In the genomic region with DNA sequence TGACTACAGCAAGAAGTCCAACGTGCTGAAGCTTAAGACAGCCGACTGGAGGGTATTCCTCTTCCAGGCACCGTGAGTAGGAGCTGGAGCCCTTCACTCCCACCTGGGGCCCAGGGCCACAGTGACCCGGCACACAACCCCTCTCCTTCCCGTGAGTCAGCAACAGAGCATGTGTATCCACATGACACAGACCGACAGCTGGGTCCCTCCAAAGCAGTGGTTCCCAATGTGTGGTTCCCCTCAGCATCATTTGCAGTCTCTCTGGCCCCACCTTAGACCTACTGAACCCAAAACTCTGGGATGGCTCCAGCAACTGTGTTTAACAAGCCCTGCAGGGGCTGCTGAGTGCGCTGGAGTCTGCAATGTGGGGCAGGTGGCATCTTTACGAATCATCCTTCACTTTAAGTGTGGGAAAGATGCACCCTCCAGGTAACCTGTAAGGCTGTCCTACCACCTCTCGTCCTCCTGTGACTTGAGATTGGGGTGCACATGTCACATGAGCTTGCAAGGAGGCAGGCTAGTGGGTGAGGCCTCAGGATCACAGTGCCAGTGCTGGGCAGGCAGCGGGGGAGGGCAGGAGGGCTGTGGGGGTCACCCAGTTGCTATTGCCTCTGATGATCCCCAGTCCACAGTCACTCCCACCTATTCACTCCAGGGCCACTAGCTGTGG, we compare ENCODE assay signal across 22 cellular contexts. TPM values are rescaled to one million over a fixed set of nuclear protein-coding genes. Genes with fewer than 3 reads are reported as not detected.
A peak's percentile ranks its signal among the peaks of the same experiment; 100 is the strongest.
DNase-seq lines count a peak whose midpoint lies in the region; ATAC-seq, FAIRE-seq and TF ChIP-seq lines count a peak whose summit lies in the region.
"Had no signal": no experiment of that assay in that cellular context is flagged by ENCODE, and none has a peak within 500 bp of the region (broad histone marks: within the 10 kb centered on the region; RNA-seq: fewer than 3 reads in every experiment).

No MANE protein-coding gene starts in this region.

- H3K9ac ChIP-seq in HCT116 (ENCODE audit: low read length), result no peak overlapping the region
- no peak overlapping the region for H3K9ac ChIP-seq in kidney (ENCODE audit: low read length in 2 of 2)

- no peaks in the 10 kb centered on the region for H3K9me2 ChIP-seq in HCT116 (ENCODE audit: insufficient read depth)

- H3K4me3 ChIP-seq in HCT116 (replicated peaks in 1 of 2; ENCODE audit: low read depth in 1 of 2, low read length in 2 of 2) (no peak overlapping the region), kidney (ENCODE audit: low read length in 2 of 2) (no peak overlapping the region), sigmoid colon (no peak overlapping the region), prostate gland (no peak overlapping the region)
- H3K4me3 ChIP-seq: MG63 had no signal

- intact Hi-C loops in HCT116 (cut with micrococcal nuclease), result no loop called here
- intact Hi-C loops in kidney (cut with DNase I), result no loop called here
- intact Hi-C loops in sigmoid colon (cut with DNase I), result no loop called here
- intact Hi-C loops in prostate gland (cut with DNase I), result no loop called here

- no peak for FAIRE-seq in kidney (lab: Jason Lieb, UNC)
- FAIRE-seq: GM12892, GM18507, H1, RCC 7860 had no signal

- H4K20me1 ChIP-seq in HCT116 (ENCODE audit: insufficient read depth), result no peaks in the 10 kb centered on the region

- no peaks in the 10 kb centered on the region for H3K79me2 ChIP-seq in HCT116 (ENCODE audit: insufficient read depth, low read length)

- WGBS in sigmoid colon, 2 donors, result 86 to 87% methylated on average over 10 of the region's 10 CpGs
- WGBS in prostate gland, result 71% methylated on average over 10 of the region's 10 CpGs

- TF ChIP-seq POLR2A in HCT116 (IDR thresholded peaks at IDR 0.05; ENCODE audit: borderline replicate concordance, extremely low read depth, insufficient read depth, insufficient read length) (no peak), sigmoid colon (IDR thresholded peaks at IDR 0.05) (no peak), prostate gland (IDR thresholded peaks at IDR 0.05) (no peak)

- TF ChIP-seq CTCF in HCT116 (IDR thresholded peaks at IDR 0.05 in 2 of 3, conservative IDR thresholded peaks at IDR 0.05 in 1 of 3; ENCODE audit: borderline replicate concordance in 1 of 3, insufficient read depth in 1 of 3, low read depth in 2 of 3, low read length in 2 of 3), result no peak
- TF ChIP-seq CTCF in kidney (IDR thresholded peaks at IDR 0.05; ENCODE audit: borderline replicate concordance, extremely low read depth, insufficient read depth), result no peak
- no peak for TF ChIP-seq CTCF in sigmoid colon (IDR thresholded peaks at IDR 0.05)
- no peak for TF ChIP-seq CTCF in prostate gland (IDR thresholded peaks at IDR 0.05)

- H3K4me1 ChIP-seq in HCT116 (ENCODE audit: control insufficient read depth in 1 of 2, insufficient read depth in 2 of 2, low read length in 2 of 2) (peaks cover 0 to 8% of the 10 kb centered on the region in 2 experiments; a peak in 1 of 4 replicates), kidney (ENCODE audit: control insufficient read depth in 1 of 2, insufficient read depth in 1 of 2, low read depth in 1 of 2, low read length in 2 of 2) (no peaks in the 10 kb centered on the region), sigmoid colon (no peaks in the 10 kb centered on the region), prostate gland (replicated peaks) (no peaks in the 10 kb centered on the region)

- CTCF ChIA-PET in HCT116 (lab: Charles Lee), result no interaction called here

- RAD21 ChIA-PET in HCT116 (lab: Charles Lee; ENCODE audit: low non-redundant PET in 1 of 2, low total read pairs in 2 of 2, uncharacterized antibody in 2 of 2, unreplicated experiment in 2 of 2), result no interaction called here

- POLR2A ChIA-PET in HCT116 (lab: Charles Lee), result no interaction called here

- H2AFZ ChIP-seq in HCT116 (ENCODE audit: low read depth, low read length, poor library complexity, severe bottlenecking), result no peak overlapping the region

- no peak for TF ChIP-seq EP300 in sigmoid colon (IDR thresholded peaks at IDR 0.05)

- H3K4me2 ChIP-seq in HCT116 (ENCODE audit: low read length), result peak overlapping the region; percentile 12; the same call in 1 of the 2 replicates

- no peak overlapping the region for H3K27ac ChIP-seq in HCT116 (ENCODE audit: low read depth, low read length)
- H3K27ac ChIP-seq in kidney (ENCODE audit: low read depth in 2 of 2, low read length in 2 of 2), result no peak overlapping the region
- H3K27ac ChIP-seq in sigmoid colon, result no peak overlapping the region
- H3K27ac ChIP-seq in prostate gland, result no peak overlapping the region

- no peak for TF ChIP-seq RAD21 in HCT116 (IDR thresholded peaks at IDR 0.05; ENCODE audit: low read depth)

- H3K36me3 ChIP-seq in HCT116 (ENCODE audit: control insufficient read depth in 1 of 2, insufficient read depth in 2 of 2, low read length in 2 of 2), result no peaks in the 10 kb centered on the region
- no peaks in the 10 kb centered on the region for H3K36me3 ChIP-seq in kidney (ENCODE audit: control insufficient read depth in 1 of 2, insufficient read depth in 2 of 2, low read length in 2 of 2)
- no peaks in the 10 kb centered on the region for H3K36me3 ChIP-seq in sigmoid colon
- H3K36me3 ChIP-seq in prostate gland, result no peaks in the 10 kb centered on the region
- H3K36me3 ChIP-seq: MG63 had no signal

- H3K27me3 ChIP-seq in HCT116 (ENCODE audit: insufficient read depth, low read length) (peaks cover 18% of the 10 kb centered on the region; the same call in 1 of the 2 replicates), sigmoid colon (no peaks in the 10 kb centered on the region), prostate gland (replicated peaks; ENCODE audit: insufficient read depth) (no peaks in the 10 kb centered on the region)

- H3K9me3 ChIP-seq in HCT116 (ENCODE audit: control insufficient read depth in 1 of 2, insufficient read depth in 1 of 2, low read depth in 1 of 2, low read length in 2 of 2) (no peaks in the 10 kb centered on the region), kidney (ENCODE audit: control insufficient read depth in 1 of 2, low read length in 2 of 2) (no peaks in the 10 kb centered on the region), sigmoid colon (no peaks in the 10 kb centered on the region), prostate gland (no peaks in the 10 kb centered on the region)
- H3K9me3 ChIP-seq: MG63 had no signal

- no TSS peak for BruUV-seq in HCT116 (replicated peaks; lab: Mats Ljungman, UMichigan)

- ATAC-seq in HCT116, result no peak
- no peak for ATAC-seq in HG03565 (IDR thresholded peaks at IDR 0.05; ENCODE audit: unreplicated experiment)

- DNase-seq in Daoy (ENCODE audit: low read depth) (peak; percentile 30), HCT116 (ENCODE audit: low read depth, low spot score) (no peak), kidney (peak; percentile 39), sigmoid colon (peak; percentile 28), AML-193 (lab: John Stamatoyannopoulos, UW) (no peak), prostate gland (ENCODE audit: low spot score) (no peak), hippocampal formation (lab: John Stamatoyannopoulos, UW) (no peak)
- DNase-seq: DMS153, Karpas-422, MG63, NCI-H1092, NCI-H1436 treated with DMSO at 0.1 percent for 48 hours, NCI-H2029 treated with DMSO at 0.1 percent for 48 hours, NCI-H2171, Right ventricle myocardium superior, SW 1271 had no signal

TF ChIP-seq in HCT116, 20 proteins besides CTCF, POLR2A, EP300 and RAD21 (continues in another document):
- TF ChIP-seq TCF7L2 (IDR thresholded peaks at IDR 0.05; ENCODE audit: borderline replicate concordance, extremely low read depth, insufficient read depth, insufficient read length) (no peak), FOSL1 (IDR thresholded peaks at IDR 0.05; ENCODE audit: low read depth) (no peak), EGR1 (IDR thresholded peaks at IDR 0.05; ENCODE audit: low read depth) (no peak), YY1 (IDR thresholded peaks at IDR 0.05; ENCODE audit: extremely low read depth, insufficient replicate concordance, low read depth, low read length) (no peak), SIN3A (IDR thresholded peaks at IDR 0.05; ENCODE audit: low read depth) (no peak), ZNF274 (IDR thresholded peaks at IDR 0.05; ENCODE audit: low read depth, low read length) (no peak), ZFX (IDR thresholded peaks at IDR 0.05) (no peak), POLR2AphosphoS5 (IDR thresholded peaks at IDR 0.05; ENCODE audit: low read depth, low read length) (no peak), JUND (IDR thresholded peaks at IDR 0.05) (no peak), EZH2 (IDR thresholded peaks at IDR 0.05) (no peak), CBX3 (IDR thresholded peaks at IDR 0.05; ENCODE audit: low read depth) (no peak), SRF (IDR thresholded peaks at IDR 0.05; ENCODE audit: low read depth) (no peak)
- TF ChIP-seq, protein P1, sequence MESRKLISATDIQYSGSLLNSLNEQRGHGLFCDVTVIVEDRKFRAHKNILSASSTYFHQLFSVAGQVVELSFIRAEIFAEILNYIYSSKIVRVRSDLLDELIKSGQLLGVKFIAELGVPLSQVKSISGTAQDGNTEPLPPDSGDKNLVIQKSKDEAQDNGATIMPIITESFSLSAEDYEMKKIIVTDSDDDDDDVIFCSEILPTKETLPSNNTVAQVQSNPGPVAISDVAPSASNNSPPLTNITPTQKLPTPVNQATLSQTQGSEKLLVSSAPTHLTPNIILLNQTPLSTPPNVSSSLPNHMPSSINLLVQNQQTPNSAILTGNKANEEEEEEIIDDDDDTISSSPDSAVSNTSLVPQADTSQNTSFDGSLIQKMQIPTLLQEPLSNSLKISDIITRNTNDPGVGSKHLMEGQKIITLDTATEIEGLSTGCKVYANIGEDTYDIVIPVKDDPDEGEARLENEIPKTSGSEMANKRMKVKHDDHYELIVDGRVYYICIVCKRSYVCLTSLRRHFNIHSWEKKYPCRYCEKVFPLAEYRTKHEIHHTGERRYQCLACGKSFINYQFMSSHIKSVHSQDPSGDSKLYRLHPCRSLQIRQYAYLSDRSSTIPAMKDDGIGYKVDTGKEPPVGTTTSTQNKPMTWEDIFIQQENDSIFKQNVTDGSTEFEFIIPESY (IDR thresholded peaks at IDR 0.05; ENCODE audit: extremely low read depth, insufficient replicate concordance, low read length), result no peak
- TF ChIP-seq, protein P2, sequence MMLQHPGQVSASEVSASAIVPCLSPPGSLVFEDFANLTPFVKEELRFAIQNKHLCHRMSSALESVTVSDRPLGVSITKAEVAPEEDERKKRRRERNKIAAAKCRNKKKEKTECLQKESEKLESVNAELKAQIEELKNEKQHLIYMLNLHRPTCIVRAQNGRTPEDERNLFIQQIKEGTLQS (IDR thresholded peaks at IDR 0.05), result no peak
- TF ChIP-seq, protein P3, sequence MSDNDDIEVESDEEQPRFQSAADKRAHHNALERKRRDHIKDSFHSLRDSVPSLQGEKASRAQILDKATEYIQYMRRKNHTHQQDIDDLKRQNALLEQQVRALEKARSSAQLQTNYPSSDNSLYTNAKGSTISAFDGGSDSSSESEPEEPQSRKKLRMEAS (IDR thresholded peaks at IDR 0.05), result no peak

RNA-seq across cellular contexts. Expression of a gene that starts 42.2 kb away (rescaled TPM):
- total RNA-seq in Daoy (2014; rRNA removed; shearing (Covaris generic)), result 0.18 and 0.40 TPM in 2 replicates
- 0.79 TPM for total RNA-seq in HCT116 (2021; ENCODE audit: unreplicated experiment)
- polyA plus RNA-seq in HCT116 (2012), result 0.25 and 0.29 TPM in 2 replicates
- 0.13 TPM for total RNA-seq in kidney
- 0.09 TPM for polyA plus RNA-seq in kidney (ENCODE audit: insufficient read depth, low read depth, low replicate concordance)
- total RNA-seq in sigmoid colon, result under 1 TPM in 2 of 4 donors, not detected in 2; under 0.01 to 0.28 TPM
- under 1 TPM in 1 of 3 donors, not detected in 2; 0.10 TPM for polyA plus RNA-seq in sigmoid colon
- total RNA-seq in prostate gland, result under 1 TPM; 0.46 to 0.74 TPM
- total RNA-seq: Right ventricle myocardium superior had no signal
- polyA plus RNA-seq: IgD-negative memory B cell had no signal

Comparison
In these comparisons a context has a peak if more than half of its experiments do, and no peak if none do; other contexts are left out.
1. DNase-seq: peak in Daoy (single experiment), kidney (single experiment) and sigmoid colon (single experiment); none in HCT116 (single experiment), AML-193 (0 of 2), prostate gland (single experiment) and hippocampal formation (0 of 2).